In the genomic region with DNA sequence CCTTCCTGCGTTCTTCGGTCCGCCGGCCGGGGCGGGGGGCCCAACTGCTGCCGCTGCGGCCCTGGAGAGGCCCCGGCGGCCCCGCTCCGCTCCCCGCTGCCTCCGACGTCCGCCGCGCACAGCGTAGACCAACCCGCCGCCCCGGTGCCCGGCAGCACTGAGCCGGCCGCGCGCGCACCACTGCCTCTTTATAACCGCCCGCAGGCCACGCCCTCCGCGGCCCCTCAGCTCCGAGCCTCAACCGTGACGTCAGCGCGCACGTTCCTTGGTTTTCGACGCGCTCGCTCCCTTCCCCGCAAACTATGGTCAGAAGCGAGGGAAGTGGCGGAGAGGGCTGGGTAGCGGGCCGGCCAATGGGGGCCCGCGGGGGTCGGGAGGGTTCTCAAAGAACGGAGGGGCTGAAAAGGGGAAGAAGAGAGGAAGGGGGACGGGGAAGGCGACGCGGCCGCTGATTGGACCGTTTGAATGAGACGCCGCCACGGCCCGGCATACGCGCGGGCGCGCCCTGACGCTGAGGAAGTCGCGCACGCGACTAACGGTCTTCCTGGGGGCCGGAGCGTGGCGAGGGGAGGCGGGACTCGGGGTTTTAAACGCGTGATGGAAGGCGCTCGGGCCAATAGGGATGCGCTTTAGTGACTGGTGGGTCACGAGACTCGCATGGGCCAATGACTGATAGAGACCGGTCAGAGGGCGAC, we compare ENCODE assay signal across 1 cellular context.
A peak's percentile ranks its signal among the peaks of the same experiment; 100 is the strongest.
TF ChIP-seq lines count a peak whose summit lies in the region.

A gene (minus strand): TSS at position 164 of the 695 bp plus-strand sequence. CDS start 199 bp downstream, outside the sequence.

TF ChIP-seq in HepG2, 621 proteins besides CTCF, POLR2A, EP300 and RAD21 (continued from another document and continues in another):
- peak; percentile 57; the same call in 1 of the 2 replicates for TF ChIP-seq ZNF773 (CRISPR knock-in tag; IDR thresholded peaks at IDR 0.05; ENCODE audit: borderline replicate concordance)
- no peak; the same call in 1 of the 2 replicates for TF ChIP-seq ETV5 (CRISPR knock-in tag; IDR thresholded peaks at IDR 0.05; ENCODE audit: borderline replicate concordance)
- no peak; the same call in 1 of the 2 replicates for TF ChIP-seq ZNF264 (CRISPR knock-in tag; IDR thresholded peaks at IDR 0.05)
- TF ChIP-seq HDAC6 (IDR thresholded peaks at IDR 0.05; ENCODE audit: low read depth, low read length) = no peak
- TF ChIP-seq ZNF20 (CRISPR knock-in tag; IDR thresholded peaks at IDR 0.05) = no peak
- TF ChIP-seq PITX1 (CRISPR knock-in tag; IDR thresholded peaks at IDR 0.05) = no peak
- TF ChIP-seq, protein P1, sequence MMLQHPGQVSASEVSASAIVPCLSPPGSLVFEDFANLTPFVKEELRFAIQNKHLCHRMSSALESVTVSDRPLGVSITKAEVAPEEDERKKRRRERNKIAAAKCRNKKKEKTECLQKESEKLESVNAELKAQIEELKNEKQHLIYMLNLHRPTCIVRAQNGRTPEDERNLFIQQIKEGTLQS (CRISPR knock-in tag; IDR thresholded peaks at IDR 0.05) = peak; percentile 29; the same call in 1 of the 2 replicates
- TF ChIP-seq BHLHE40 (IDR thresholded peaks at IDR 0.05; ENCODE audit: low read length) = peak; percentile 80
- TF ChIP-seq, protein P2, sequence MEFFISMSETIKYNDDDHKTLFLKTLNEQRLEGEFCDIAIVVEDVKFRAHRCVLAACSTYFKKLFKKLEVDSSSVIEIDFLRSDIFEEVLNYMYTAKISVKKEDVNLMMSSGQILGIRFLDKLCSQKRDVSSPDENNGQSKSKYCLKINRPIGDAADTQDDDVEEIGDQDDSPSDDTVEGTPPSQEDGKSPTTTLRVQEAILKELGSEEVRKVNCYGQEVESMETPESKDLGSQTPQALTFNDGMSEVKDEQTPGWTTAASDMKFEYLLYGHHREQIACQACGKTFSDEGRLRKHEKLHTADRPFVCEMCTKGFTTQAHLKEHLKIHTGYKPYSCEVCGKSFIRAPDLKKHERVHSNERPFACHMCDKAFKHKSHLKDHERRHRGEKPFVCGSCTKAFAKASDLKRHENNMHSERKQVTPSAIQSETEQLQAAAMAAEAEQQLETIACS (CRISPR knock-in tag; IDR thresholded peaks at IDR 0.05) = peak; percentile 80
- no peak for TF ChIP-seq STAT5B (CRISPR knock-in tag; IDR thresholded peaks at IDR 0.05)
- TF ChIP-seq ZNF589 (CRISPR knock-in tag; conservative IDR thresholded peaks at IDR 0.05) = 0 out of 2 replicates have a peak, but pooled peaks have one; percentile 56
- TF ChIP-seq POLR2AphosphoS2 (IDR thresholded peaks at IDR 0.05; ENCODE audit: low read depth, low read length) = no peak
- TF ChIP-seq ZNF557 (CRISPR knock-in tag; IDR thresholded peaks at IDR 0.05) = no peak
- TF ChIP-seq FOSL1 (CRISPR knock-in tag; IDR thresholded peaks at IDR 0.05; ENCODE audit: borderline replicate concordance) = no peak
- 0 out of 2 replicates have a peak, but pooled peaks have one; percentile 77 for TF ChIP-seq NKX3-1 (CRISPR knock-in tag; IDR thresholded peaks at IDR 0.05)
- TF ChIP-seq ZSCAN22 (CRISPR knock-in tag; IDR thresholded peaks at IDR 0.05) = no peak; the same call in 1 of the 2 replicates
- TF ChIP-seq, protein P3, sequence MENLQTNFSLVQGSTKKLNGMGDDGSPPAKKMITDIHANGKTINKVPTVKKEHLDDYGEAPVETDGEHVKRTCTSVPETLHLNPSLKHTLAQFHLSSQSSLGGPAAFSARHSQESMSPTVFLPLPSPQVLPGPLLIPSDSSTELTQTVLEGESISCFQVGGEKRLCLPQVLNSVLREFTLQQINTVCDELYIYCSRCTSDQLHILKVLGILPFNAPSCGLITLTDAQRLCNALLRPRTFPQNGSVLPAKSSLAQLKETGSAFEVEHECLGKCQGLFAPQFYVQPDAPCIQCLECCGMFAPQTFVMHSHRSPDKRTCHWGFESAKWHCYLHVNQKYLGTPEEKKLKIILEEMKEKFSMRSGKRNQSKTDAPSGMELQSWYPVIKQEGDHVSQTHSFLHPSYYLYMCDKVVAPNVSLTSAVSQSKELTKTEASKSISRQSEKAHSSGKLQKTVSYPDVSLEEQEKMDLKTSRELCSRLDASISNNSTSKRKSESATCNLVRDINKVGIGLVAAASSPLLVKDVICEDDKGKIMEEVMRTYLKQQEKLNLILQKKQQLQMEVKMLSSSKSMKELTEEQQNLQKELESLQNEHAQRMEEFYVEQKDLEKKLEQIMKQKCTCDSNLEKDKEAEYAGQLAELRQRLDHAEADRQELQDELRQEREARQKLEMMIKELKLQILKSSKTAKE (CRISPR knock-in tag; IDR thresholded peaks at IDR 0.05; ENCODE audit: borderline replicate concordance) = 0 out of 2 replicates have a peak, but pooled peaks have one; percentile 40
- no peak for TF ChIP-seq PRPF4 (IDR thresholded peaks at IDR 0.05; ENCODE audit: low read depth, low read length, poor library complexity, severe bottlenecking)
- 0 out of 2 replicates have a peak, but pooled peaks have one; percentile 61 for TF ChIP-seq ZNF224 (CRISPR knock-in tag; IDR thresholded peaks at IDR 0.05)
- no peak for TF ChIP-seq MEIS1 (CRISPR knock-in tag; IDR thresholded peaks at IDR 0.05; ENCODE audit: borderline replicate concordance)
- no peak for TF ChIP-seq SUZ12 (IDR thresholded peaks at IDR 0.05; ENCODE audit: low read depth, low read length)
- TF ChIP-seq ZNF780A (CRISPR knock-in tag; IDR thresholded peaks at IDR 0.05) = no peak
- no peak for TF ChIP-seq FOXA1 (IDR thresholded peaks at IDR 0.05)
- no peak for TF ChIP-seq FOXA1 (CRISPR knock-in tag; IDR thresholded peaks at IDR 0.05)
- TF ChIP-seq CAMTA2 (CRISPR knock-in tag; IDR thresholded peaks at IDR 0.05; ENCODE audit: borderline replicate concordance) = peak; percentile 59; the same call in 1 of the 2 replicates
- TF ChIP-seq ONECUT2 (CRISPR knock-in tag; IDR thresholded peaks at IDR 0.05) = no peak
- no peak for TF ChIP-seq TBL1XR1 (IDR thresholded peaks at IDR 0.05; ENCODE audit: borderline replicate concordance, low read length, partially characterized antibody)
- no peak for TF ChIP-seq ZNF572 (CRISPR knock-in tag; IDR thresholded peaks at IDR 0.05)
- no peak for TF ChIP-seq ZNF816 (CRISPR knock-in tag; IDR thresholded peaks at IDR 0.05; ENCODE audit: borderline replicate concordance)
- no peak for TF ChIP-seq MAFG (CRISPR knock-in tag; IDR thresholded peaks at IDR 0.05)
- TF ChIP-seq KLF9 (CRISPR knock-in tag; IDR thresholded peaks at IDR 0.05; ENCODE audit: low read depth) = no peak
- TF ChIP-seq NCOR1 (IDR thresholded peaks at IDR 0.05; ENCODE audit: borderline replicate concordance, low read length) = no peak
- no peak for TF ChIP-seq ZNF549 (CRISPR knock-in tag; IDR thresholded peaks at IDR 0.05)
- TF ChIP-seq ZFP37 (CRISPR knock-in tag; IDR thresholded peaks at IDR 0.05; ENCODE audit: borderline replicate concordance) = no peak
- TF ChIP-seq SAFB2 (CRISPR knock-in tag; IDR thresholded peaks at IDR 0.05; ENCODE audit: borderline replicate concordance, low read depth) = no peak
- no peak for TF ChIP-seq CBX1 (IDR thresholded peaks at IDR 0.05; ENCODE audit: low read depth)
- TF ChIP-seq, protein P4, sequence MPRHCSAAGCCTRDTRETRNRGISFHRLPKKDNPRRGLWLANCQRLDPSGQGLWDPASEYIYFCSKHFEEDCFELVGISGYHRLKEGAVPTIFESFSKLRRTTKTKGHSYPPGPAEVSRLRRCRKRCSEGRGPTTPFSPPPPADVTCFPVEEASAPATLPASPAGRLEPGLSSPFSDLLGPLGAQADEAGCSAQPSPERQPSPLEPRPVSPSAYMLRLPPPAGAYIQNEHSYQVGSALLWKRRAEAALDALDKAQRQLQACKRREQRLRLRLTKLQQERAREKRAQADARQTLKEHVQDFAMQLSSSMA (CRISPR knock-in tag; IDR thresholded peaks at IDR 0.05) = no peak
- TF ChIP-seq ZNF350 (CRISPR knock-in tag; IDR thresholded peaks at IDR 0.05; ENCODE audit: borderline replicate concordance, low read depth) = no peak; the same call in 1 of the 2 replicates
- TF ChIP-seq ZNF562 (CRISPR knock-in tag; IDR thresholded peaks at IDR 0.05; ENCODE audit: borderline replicate concordance) = no peak
- TF ChIP-seq, protein P5, sequence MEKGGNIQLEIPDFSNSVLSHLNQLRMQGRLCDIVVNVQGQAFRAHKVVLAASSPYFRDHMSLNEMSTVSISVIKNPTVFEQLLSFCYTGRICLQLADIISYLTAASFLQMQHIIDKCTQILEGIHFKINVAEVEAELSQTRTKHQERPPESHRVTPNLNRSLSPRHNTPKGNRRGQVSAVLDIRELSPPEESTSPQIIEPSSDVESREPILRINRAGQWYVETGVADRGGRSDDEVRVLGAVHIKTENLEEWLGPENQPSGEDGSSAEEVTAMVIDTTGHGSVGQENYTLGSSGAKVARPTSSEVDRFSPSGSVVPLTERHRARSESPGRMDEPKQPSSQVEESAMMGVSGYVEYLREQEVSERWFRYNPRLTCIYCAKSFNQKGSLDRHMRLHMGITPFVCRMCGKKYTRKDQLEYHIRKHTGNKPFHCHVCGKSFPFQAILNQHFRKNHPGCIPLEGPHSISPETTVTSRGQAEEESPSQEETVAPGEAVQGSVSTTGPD (CRISPR knock-in tag; IDR thresholded peaks at IDR 0.05) = no peak
- no peak for TF ChIP-seq ZNF101 (CRISPR knock-in tag; IDR thresholded peaks at IDR 0.05; ENCODE audit: borderline replicate concordance, low read depth)
- TF ChIP-seq, protein P6, sequence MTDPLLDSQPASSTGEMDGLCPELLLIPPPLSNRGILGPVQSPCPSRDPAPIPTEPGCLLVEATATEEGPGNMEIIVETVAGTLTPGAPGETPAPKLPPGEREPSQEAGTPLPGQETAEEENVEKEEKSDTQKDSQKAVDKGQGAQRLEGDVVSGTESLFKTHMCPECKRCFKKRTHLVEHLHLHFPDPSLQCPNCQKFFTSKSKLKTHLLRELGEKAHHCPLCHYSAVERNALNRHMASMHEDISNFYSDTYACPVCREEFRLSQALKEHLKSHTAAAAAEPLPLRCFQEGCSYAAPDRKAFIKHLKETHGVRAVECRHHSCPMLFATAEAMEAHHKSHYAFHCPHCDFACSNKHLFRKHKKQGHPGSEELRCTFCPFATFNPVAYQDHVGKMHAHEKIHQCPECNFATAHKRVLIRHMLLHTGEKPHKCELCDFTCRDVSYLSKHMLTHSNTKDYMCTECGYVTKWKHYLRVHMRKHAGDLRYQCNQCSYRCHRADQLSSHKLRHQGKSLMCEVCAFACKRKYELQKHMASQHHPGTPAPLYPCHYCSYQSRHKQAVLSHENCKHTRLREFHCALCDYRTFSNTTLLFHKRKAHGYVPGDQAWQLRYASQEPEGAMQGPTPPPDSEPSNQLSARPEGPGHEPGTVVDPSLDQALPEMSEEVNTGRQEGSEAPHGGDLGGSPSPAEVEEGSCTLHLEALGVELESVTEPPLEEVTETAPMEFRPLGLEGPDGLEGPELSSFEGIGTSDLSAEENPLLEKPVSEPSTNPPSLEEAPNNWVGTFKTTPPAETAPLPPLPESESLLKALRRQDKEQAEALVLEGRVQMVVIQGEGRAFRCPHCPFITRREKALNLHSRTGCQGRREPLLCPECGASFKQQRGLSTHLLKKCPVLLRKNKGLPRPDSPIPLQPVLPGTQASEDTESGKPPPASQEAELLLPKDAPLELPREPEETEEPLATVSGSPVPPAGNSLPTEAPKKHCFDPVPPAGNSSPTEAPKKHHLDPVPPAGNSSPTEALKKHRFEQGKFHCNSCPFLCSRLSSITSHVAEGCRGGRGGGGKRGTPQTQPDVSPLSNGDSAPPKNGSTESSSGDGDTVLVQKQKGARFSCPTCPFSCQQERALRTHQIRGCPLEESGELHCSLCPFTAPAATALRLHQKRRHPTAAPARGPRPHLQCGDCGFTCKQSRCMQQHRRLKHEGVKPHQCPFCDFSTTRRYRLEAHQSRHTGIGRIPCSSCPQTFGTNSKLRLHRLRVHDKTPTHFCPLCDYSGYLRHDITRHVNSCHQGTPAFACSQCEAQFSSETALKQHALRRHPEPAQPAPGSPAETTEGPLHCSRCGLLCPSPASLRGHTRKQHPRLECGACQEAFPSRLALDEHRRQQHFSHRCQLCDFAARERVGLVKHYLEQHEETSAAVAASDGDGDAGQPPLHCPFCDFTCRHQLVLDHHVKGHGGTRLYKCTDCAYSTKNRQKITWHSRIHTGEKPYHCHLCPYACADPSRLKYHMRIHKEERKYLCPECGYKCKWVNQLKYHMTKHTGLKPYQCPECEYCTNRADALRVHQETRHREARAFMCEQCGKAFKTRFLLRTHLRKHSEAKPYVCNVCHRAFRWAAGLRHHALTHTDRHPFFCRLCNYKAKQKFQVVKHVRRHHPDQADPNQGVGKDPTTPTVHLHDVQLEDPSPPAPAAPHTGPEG (CRISPR knock-in tag; IDR thresholded peaks at IDR 0.05) = no peak
- TF ChIP-seq, protein P7, sequence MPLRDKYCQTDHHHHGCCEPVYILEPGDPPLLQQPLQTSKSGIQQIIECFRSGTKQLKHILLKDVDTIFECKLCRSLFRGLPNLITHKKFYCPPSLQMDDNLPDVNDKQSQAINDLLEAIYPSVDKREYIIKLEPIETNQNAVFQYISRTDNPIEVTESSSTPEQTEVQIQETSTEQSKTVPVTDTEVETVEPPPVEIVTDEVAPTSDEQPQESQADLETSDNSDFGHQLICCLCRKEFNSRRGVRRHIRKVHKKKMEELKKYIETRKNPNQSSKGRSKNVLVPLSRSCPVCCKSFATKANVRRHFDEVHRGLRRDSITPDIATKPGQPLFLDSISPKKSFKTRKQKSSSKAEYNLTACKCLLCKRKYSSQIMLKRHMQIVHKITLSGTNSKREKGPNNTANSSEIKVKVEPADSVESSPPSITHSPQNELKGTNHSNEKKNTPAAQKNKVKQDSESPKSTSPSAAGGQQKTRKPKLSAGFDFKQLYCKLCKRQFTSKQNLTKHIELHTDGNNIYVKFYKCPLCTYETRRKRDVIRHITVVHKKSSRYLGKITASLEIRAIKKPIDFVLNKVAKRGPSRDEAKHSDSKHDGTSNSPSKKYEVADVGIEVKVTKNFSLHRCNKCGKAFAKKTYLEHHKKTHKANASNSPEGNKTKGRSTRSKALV (CRISPR knock-in tag; IDR thresholded peaks at IDR 0.05) = no peak
- TF ChIP-seq ZNF614 (CRISPR knock-in tag; IDR thresholded peaks at IDR 0.05; ENCODE audit: borderline replicate concordance) = no peak
- no peak for TF ChIP-seq ZNF703 (CRISPR knock-in tag; IDR thresholded peaks at IDR 0.05; ENCODE audit: borderline replicate concordance)
- TF ChIP-seq HMG20B (CRISPR knock-in tag; conservative IDR thresholded peaks at IDR 0.05) = no peak
- peak; percentile 84 for TF ChIP-seq ZMYM2 (CRISPR knock-in tag; IDR thresholded peaks at IDR 0.05)
- TF ChIP-seq, protein P8, sequence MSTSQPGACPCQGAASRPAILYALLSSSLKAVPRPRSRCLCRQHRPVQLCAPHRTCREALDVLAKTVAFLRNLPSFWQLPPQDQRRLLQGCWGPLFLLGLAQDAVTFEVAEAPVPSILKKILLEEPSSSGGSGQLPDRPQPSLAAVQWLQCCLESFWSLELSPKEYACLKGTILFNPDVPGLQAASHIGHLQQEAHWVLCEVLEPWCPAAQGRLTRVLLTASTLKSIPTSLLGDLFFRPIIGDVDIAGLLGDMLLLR (CRISPR knock-in tag; IDR thresholded peaks at IDR 0.05) = peak; percentile 82; the same call in 1 of the 2 replicates
- TF ChIP-seq, protein P9, sequence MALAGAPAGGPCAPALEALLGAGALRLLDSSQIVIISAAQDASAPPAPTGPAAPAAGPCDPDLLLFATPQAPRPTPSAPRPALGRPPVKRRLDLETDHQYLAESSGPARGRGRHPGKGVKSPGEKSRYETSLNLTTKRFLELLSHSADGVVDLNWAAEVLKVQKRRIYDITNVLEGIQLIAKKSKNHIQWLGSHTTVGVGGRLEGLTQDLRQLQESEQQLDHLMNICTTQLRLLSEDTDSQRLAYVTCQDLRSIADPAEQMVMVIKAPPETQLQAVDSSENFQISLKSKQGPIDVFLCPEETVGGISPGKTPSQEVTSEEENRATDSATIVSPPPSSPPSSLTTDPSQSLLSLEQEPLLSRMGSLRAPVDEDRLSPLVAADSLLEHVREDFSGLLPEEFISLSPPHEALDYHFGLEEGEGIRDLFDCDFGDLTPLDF (CRISPR knock-in tag; IDR thresholded peaks at IDR 0.05) = peak; percentile 90
- TF ChIP-seq TSC22D2 (CRISPR knock-in tag; IDR thresholded peaks at IDR 0.05; ENCODE audit: borderline replicate concordance) = no peak; the same call in 1 of the 2 replicates
- TF ChIP-seq MATR3 (CRISPR knock-in tag; IDR thresholded peaks at IDR 0.05) = no peak
- peak; percentile 73 for TF ChIP-seq POLR2AphosphoS5 (IDR thresholded peaks at IDR 0.05; ENCODE audit: low read depth, low read length)
